ENCODE assay signal across 2 cellular contexts in genomic region chrX:135384161-135384836, GRCh38.
A peak's percentile ranks its signal among the peaks of the same experiment; 100 is the strongest.
TF ChIP-seq lines count a peak whose summit lies in the region.

No MANE protein-coding gene starts in this region.

TF ChIP-seq in GM12878, 131 proteins besides CTCF, POLR2A, EP300 and RAD21:
- peak; percentile 70 for TF ChIP-seq RUNX3 (IDR thresholded peaks at IDR 0.05; ENCODE audit: low read length)
- TF ChIP-seq SP1 (IDR thresholded peaks at IDR 0.05; ENCODE audit: low read depth, low read length), result no peak
TF ChIP-seq in GM12878: peak in this region for 1.

TF ChIP-seq in SK-N-SH treated with all-trans-retinoic acid at 6 μM for 48 hours, 23 proteins besides CTCF, POLR2A, EP300 and RAD21:
- no peak for TF ChIP-seq POU6F1 (CRISPR knock-in tag; IDR thresholded peaks at IDR 0.05; ENCODE audit: borderline replicate concordance, low read depth)
- no peak for TF ChIP-seq TOX (CRISPR knock-in tag; IDR thresholded peaks at IDR 0.05; ENCODE audit: borderline replicate concordance)
- TF ChIP-seq ZNF70 (CRISPR knock-in tag; IDR thresholded peaks at IDR 0.05), result no peak
- no peak for TF ChIP-seq PPARA (CRISPR knock-in tag; IDR thresholded peaks at IDR 0.05; ENCODE audit: borderline replicate concordance)
- no peak for TF ChIP-seq TCF4 (CRISPR knock-in tag; IDR thresholded peaks at IDR 0.05; ENCODE audit: borderline replicate concordance)
- no peak for TF ChIP-seq OSR1 (CRISPR knock-in tag; IDR thresholded peaks at IDR 0.05)
- TF ChIP-seq TSHZ2 (CRISPR knock-in tag; IDR thresholded peaks at IDR 0.05), result no peak
- no peak for TF ChIP-seq ZFP3 (CRISPR knock-in tag; IDR thresholded peaks at IDR 0.05)
- TF ChIP-seq, protein P1, sequence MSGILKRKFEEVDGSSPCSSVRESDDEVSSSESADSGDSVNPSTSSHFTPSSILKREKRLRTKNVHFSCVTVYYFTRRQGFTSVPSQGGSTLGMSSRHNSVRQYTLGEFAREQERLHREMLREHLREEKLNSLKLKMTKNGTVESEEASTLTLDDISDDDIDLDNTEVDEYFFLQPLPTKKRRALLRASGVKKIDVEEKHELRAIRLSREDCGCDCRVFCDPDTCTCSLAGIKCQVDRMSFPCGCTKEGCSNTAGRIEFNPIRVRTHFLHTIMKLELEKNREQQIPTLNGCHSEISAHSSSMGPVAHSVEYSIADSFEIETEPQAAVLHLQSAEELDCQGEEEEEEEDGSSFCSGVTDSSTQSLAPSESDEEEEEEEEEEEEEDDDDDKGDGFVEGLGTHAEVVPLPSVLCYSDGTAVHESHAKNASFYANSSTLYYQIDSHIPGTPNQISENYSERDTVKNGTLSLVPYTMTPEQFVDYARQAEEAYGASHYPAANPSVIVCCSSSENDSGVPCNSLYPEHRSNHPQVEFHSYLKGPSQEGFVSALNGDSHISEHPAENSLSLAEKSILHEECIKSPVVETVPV (CRISPR knock-in tag; IDR thresholded peaks at IDR 0.05), result no peak
- no peak for TF ChIP-seq CREB5 (CRISPR knock-in tag; IDR thresholded peaks at IDR 0.05; ENCODE audit: low read depth)
- no peak for TF ChIP-seq ARNTL (CRISPR knock-in tag; IDR thresholded peaks at IDR 0.05; ENCODE audit: borderline replicate concordance, low read depth)
- TF ChIP-seq CSDC2 (CRISPR knock-in tag; IDR thresholded peaks at IDR 0.05), result no peak
- TF ChIP-seq SNAI2 (CRISPR knock-in tag; IDR thresholded peaks at IDR 0.05), result no peak
- no peak for TF ChIP-seq ESRRG (CRISPR knock-in tag; IDR thresholded peaks at IDR 0.05)
- TF ChIP-seq, protein P2, sequence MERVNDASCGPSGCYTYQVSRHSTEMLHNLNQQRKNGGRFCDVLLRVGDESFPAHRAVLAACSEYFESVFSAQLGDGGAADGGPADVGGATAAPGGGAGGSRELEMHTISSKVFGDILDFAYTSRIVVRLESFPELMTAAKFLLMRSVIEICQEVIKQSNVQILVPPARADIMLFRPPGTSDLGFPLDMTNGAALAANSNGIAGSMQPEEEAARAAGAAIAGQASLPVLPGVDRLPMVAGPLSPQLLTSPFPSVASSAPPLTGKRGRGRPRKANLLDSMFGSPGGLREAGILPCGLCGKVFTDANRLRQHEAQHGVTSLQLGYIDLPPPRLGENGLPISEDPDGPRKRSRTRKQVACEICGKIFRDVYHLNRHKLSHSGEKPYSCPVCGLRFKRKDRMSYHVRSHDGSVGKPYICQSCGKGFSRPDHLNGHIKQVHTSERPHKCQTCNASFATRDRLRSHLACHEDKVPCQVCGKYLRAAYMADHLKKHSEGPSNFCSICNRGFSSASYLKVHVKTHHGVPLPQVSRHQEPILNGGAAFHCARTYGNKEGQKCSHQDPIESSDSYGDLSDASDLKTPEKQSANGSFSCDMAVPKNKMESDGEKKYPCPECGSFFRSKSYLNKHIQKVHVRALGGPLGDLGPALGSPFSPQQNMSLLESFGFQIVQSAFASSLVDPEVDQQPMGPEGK (CRISPR knock-in tag; IDR thresholded peaks at IDR 0.05; ENCODE audit: borderline replicate concordance), result no peak
